In genomic region chr15:63833246-63833696, GRCh38 we compare ENCODE assay signal across 8 cellular contexts. TPM values are rescaled to one million over a fixed set of nuclear protein-coding genes. Genes with fewer than 3 reads are reported as not detected.
DNase-seq lines count a peak whose midpoint lies in the region; ATAC-seq and TF ChIP-seq lines count a peak whose summit lies in the region.

No MANE protein-coding gene starts in this region.

- peaks cover 12% of the 10 kb centered on the region for H3K36me3 Mint-ChIP-seq in CD8-positive, alpha-beta T cell

- peaks cover 40% of the 10 kb centered on the region for H3K4me1 ChIP-seq in CD8-positive, alpha-beta T cell (ENCODE audit: insufficient read depth, low read length)
- H3K4me1 ChIP-seq in HUES6 (ENCODE audit: control insufficient read depth, insufficient read depth, low read length) = no peaks in the 10 kb centered on the region; the same call in 1 of the 2 replicates
- H3K4me1 ChIP-seq in ectodermal cell (ENCODE audit: control insufficient read depth, insufficient read depth, low read length) = peaks cover 6% of the 10 kb centered on the region
- peaks cover 3% of the 10 kb centered on the region for H3K4me1 ChIP-seq in mesendoderm (ENCODE audit: control insufficient read depth, low read depth, low read length)

- 0% methylated on average over 45 of the region's 45 CpGs for WGBS in ectodermal cell, 2 experiments
- no CpG with 5 or more reads among the region's 45 CpGs for WGBS in mesendoderm (ENCODE audit: extremely low coverage, insufficient coverage, low lambda C conversion rate)

- H3K23ac ChIP-seq in mesendoderm (ENCODE audit: low read length) = no peak overlapping the region

- H3K4ac ChIP-seq in mesendoderm (ENCODE audit: low read depth, low read length) = no peak overlapping the region

- H3K4me3 ChIP-seq in CD8-positive, alpha-beta T cell (ENCODE audit: low read depth, low read length) = peak overlapping the region; percentile 93
- H3K4me3 ChIP-seq in HUES6 (ENCODE audit: low read depth, low read length) (peak overlapping the region; percentile 71), ectodermal cell (ENCODE audit: insufficient read depth, low read depth, low read length) (peak overlapping the region; percentile 65), mesendoderm (ENCODE audit: low read length) (peak overlapping the region; percentile 77)

- no peak overlapping the region for H4K5ac ChIP-seq in mesendoderm (ENCODE audit: low read length)

- peak overlapping the region; percentile 16 for H3K18ac ChIP-seq in mesendoderm (ENCODE audit: low read length)

- peak overlapping the region; percentile 90 for H3K56ac ChIP-seq in mesendoderm (ENCODE audit: low read length)

- H3K4me2 ChIP-seq in mesendoderm (ENCODE audit: low read length) = peak overlapping the region; percentile 97

- H3K36me3 ChIP-seq in CD8-positive, alpha-beta T cell (ENCODE audit: insufficient read depth, low read length) = no peaks in the 10 kb centered on the region
- no peaks in the 10 kb centered on the region for H3K36me3 ChIP-seq in HUES6 (ENCODE audit: control insufficient read depth, insufficient read depth, low read length)
- no peaks in the 10 kb centered on the region for H3K36me3 ChIP-seq in ectodermal cell (ENCODE audit: control insufficient read depth, insufficient read depth, low read length)
- no peaks in the 10 kb centered on the region for H3K36me3 ChIP-seq in mesendoderm (ENCODE audit: control insufficient read depth, insufficient read depth, low read length)

- intact Hi-C loops in CD8-positive, alpha-beta T cell (cut with DNase I, micrococcal nuclease) = loop anchor here (1.0 to 10.0 kb wide), 9 partner anchors 60 to 329 kb away; partner anchors contain the start of genes DAPK2 (in 2 of the 2), CIAO2A (in 1 of the 2), PPIB (in 1 of the 2) and USP3 (in 1 of the 2)

- no peaks in the 10 kb centered on the region for H3K27me3 Mint-ChIP-seq in CD8-positive, alpha-beta T cell (ENCODE audit: low read depth)

- H3K9ac ChIP-seq in HUES6 (ENCODE audit: low read length) (peak overlapping the region; percentile 95), mesendoderm (ENCODE audit: low read length) (peak overlapping the region; percentile 80)

- peak overlapping the region; percentile 98 for H3K4me3 Mint-ChIP-seq in CD8-positive, alpha-beta T cell

- H2BK120ac ChIP-seq in mesendoderm (ENCODE audit: low read depth, low read length) = no peak overlapping the region

- POLR2A ChIA-PET in CD8-positive, alpha-beta T cell (lab: Charles Lee) = interaction anchor here (0.6 to 2.0 kb wide), 10 partner anchors 9 to 177 kb away, joined by 3 to 8 read pairs (median 4); no protein-coding TSS in a partner anchor

- H3K27ac ChIP-seq in CD8-positive, alpha-beta T cell (ENCODE audit: low read depth, low read length) = peak overlapping the region; percentile 92
- H3K27ac ChIP-seq in HUES6 (ENCODE audit: low read depth, low read length) (no peak overlapping the region), ectodermal cell (ENCODE audit: insufficient read depth, low read depth, low read length, poor library complexity, severe bottlenecking) (peak overlapping the region; percentile 65), mesendoderm (ENCODE audit: low read depth, low read length) (peak overlapping the region; percentile 37)

- H3K79me2 ChIP-seq in mesendoderm (ENCODE audit: control insufficient read depth, insufficient read depth, low read length) = peaks cover 2% of the 10 kb centered on the region

- peak overlapping the region; percentile 65 for H4K8ac ChIP-seq in mesendoderm (ENCODE audit: low read depth, low read length)

- H2AK5ac ChIP-seq in mesendoderm (ENCODE audit: low read length) = no peak overlapping the region

- no peak for TF ChIP-seq CTCF in CD8-positive, alpha-beta T cell (IDR thresholded peaks at IDR 0.05)

- peak; percentile 34 for ATAC-seq in CD8-positive, alpha-beta T cell
- ATAC-seq in GM21423 (IDR thresholded peaks at IDR 0.05; ENCODE audit: unreplicated experiment) (peak; percentile 20), HG03378 (IDR thresholded peaks at IDR 0.05; ENCODE audit: unreplicated experiment) (no peak)

- no peaks in the 10 kb centered on the region for H3K9me3 ChIP-seq in CD8-positive, alpha-beta T cell (ENCODE audit: low read length)
- H3K9me3 ChIP-seq in HUES6 (ENCODE audit: control insufficient read depth, insufficient read depth, low read depth, low read length) (no peaks in the 10 kb centered on the region), ectodermal cell (ENCODE audit: control insufficient read depth, low read length) (no peaks in the 10 kb centered on the region)

- peaks cover 55% of the 10 kb centered on the region for H3K4me1 Mint-ChIP-seq in CD8-positive, alpha-beta T cell (ENCODE audit: low read depth)

- peak in 6 of 7 experiments; percentile 10 to 59 (median 26) for DNase-seq in CD8-positive, alpha-beta T cell
- peak; percentile 9 to 24 for DNase-seq in activated CD4-positive, alpha-beta T cell treated with anti-CD3 and anti-CD28 coated beads for 4 hours
- DNase-seq in mesendoderm = peak; percentile 60
- DNase-seq in stimulated activated naive CD4-positive, alpha-beta T cell treated with Interleukin-2 at 50 U/mL for 16 hours (lab: John Stamatoyannopoulos, UW) = peak; percentile 23

- H3K27me3 ChIP-seq in CD8-positive, alpha-beta T cell (ENCODE audit: insufficient read depth, low read length) = no peaks in the 10 kb centered on the region
- H3K27me3 ChIP-seq in HUES6 (ENCODE audit: control insufficient read depth, insufficient read depth, low read length) (no peaks in the 10 kb centered on the region), ectodermal cell (ENCODE audit: control insufficient read depth, insufficient read depth, low read length, poor library complexity, severe bottlenecking) (peaks cover 6% of the 10 kb centered on the region), mesendoderm (ENCODE audit: insufficient read depth, low read length, poor library complexity) (no peaks in the 10 kb centered on the region)

- no peak overlapping the region for H2BK15ac ChIP-seq in mesendoderm (replicated peaks; ENCODE audit: low read depth)

- CTCF ChIA-PET in CD8-positive, alpha-beta T cell (lab: Charles Lee) = interaction anchor here (0.5 to 1.6 kb wide), 10 partner anchors 15 to 308 kb away, joined by 3 to 5 read pairs (median 3); no protein-coding TSS in a partner anchor

- no peaks in the 10 kb centered on the region for H3K9me3 Mint-ChIP-seq in CD8-positive, alpha-beta T cell

- H3K27ac Mint-ChIP-seq in CD8-positive, alpha-beta T cell = peak overlapping the region; percentile 94

- peaks cover 2% of the 10 kb centered on the region for H3K79me1 ChIP-seq in mesendoderm (ENCODE audit: low read length)

- H2BK5ac ChIP-seq in mesendoderm (ENCODE audit: low read length) = no peak overlapping the region

RNA-seq across cellular contexts. Expression of gene HERC1, which starts 0.5 kb away (rescaled TPM):
- total RNA-seq in CD8-positive, alpha-beta T cell = 100 to 1,000 TPM; 275 to 296 TPM
- 25.3 TPM for polyA plus RNA-seq in ectodermal cell (2013, experiment 1 of 4)
- polyA plus RNA-seq in ectodermal cell (2013, experiment 2 of 4) = 31.3 TPM
- 22.5 TPM for polyA plus RNA-seq in ectodermal cell (2013, experiment 3 of 4)
- polyA plus RNA-seq in ectodermal cell (2013, experiment 4 of 4) = 36.8 TPM
- polyA plus RNA-seq in mesendoderm (2013, experiment 1 of 2) = 8.7 TPM
- 9.7 TPM for polyA plus RNA-seq in mesendoderm (2013, experiment 2 of 2)
